26 cellular contexts compared by ENCODE assay signal in the genomic region with DNA sequence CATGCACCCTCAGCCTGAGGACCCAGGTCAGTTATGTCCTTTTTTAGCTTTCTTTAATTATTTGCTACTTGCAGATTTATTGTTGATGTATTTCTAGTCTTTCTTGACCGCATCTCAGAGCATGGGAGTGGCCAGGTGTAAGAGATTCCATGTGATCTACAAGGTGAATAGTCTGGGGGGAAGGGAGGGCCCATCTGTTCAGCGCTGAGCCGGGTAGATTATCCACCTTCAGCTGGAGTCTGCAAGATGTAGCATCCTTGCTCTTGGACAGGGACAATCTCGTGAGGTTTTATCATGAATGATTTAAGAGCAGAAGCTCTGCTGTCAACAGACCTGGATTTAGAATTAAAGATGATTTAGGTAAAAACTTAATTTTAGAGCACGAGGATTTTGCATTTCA. TPM values are rescaled to one million over a fixed set of nuclear protein-coding genes. Genes with fewer than 3 reads are reported as not detected.
DNase-seq lines count a peak whose midpoint lies in the region; ATAC-seq, FAIRE-seq and TF ChIP-seq lines count a peak whose summit lies in the region.
"Had no signal": no experiment of that assay in that cellular context is flagged by ENCODE, and none has a peak within 500 bp of the region (broad histone marks: within the 10 kb centered on the region; RNA-seq: fewer than 3 reads in every experiment).

No MANE protein-coding gene starts in this region.

- no peaks in the 10 kb centered on the region for H3K36me3 Mint-ChIP-seq in CD4-positive, alpha-beta T cell (ENCODE audit: low read depth)
- H3K36me3 Mint-ChIP-seq: CD14-positive monocyte had no signal

- no peak for TF ChIP-seq POLR2A in K562 (conservative IDR thresholded peaks at IDR 0.05)
- TF ChIP-seq POLR2A in adrenal gland (IDR thresholded peaks at IDR 0.05), result no peak

- H3K27me3 Mint-ChIP-seq in CD4-positive, alpha-beta T cell, result no peaks in the 10 kb centered on the region
- H3K27me3 Mint-ChIP-seq: B cell had no signal

- peak; percentile 10 for DNase-seq in activated effector memory CD4-positive, alpha-beta T cell treated with anti-CD3 and anti-CD28 coated beads, Interleukin-2, amount 50 U/mL, for 16 hours
- DNase-seq in activated effector memory CD4-positive, alpha-beta T cell treated with Interleukin-2 at 50 U/mL for 16 hours, result no peak
- DNase-seq in NCI-H524 (lab: John Stamatoyannopoulos, UW), result peak; percentile 25 to 79
- DNase-seq in K562 (ENCODE audit: extremely low read depth in 1 of 4, low spot score in 3 of 4), result no peak
- peak; percentile 22 for DNase-seq in upper lobe of right lung
- DNase-seq in CD4-positive, alpha-beta T cell, result no peak
- DNase-seq in adrenal gland, result no peak
- DNase-seq in NCI-H226, result no peak
- DNase-seq: Calu3, H9, Kasumi-1, MV-4-11, NCI-H1105, NCI-H1436 treated with DMSO at 0.1 percent for 48 hours, NCI-H1930, NCI-H2107, SJCRH30 had no signal

- no peaks in the 10 kb centered on the region for H3K79me2 ChIP-seq in K562 (ENCODE audit: control insufficient read depth, insufficient read depth, low read length)

- H3K27ac ChIP-seq in K562 (ENCODE audit: extremely low read depth, low read depth, low read length) (no peak overlapping the region), upper lobe of right lung (no peak overlapping the region), adrenal gland (no peak overlapping the region)
- H3K27ac ChIP-seq in CD4-positive, alpha-beta T cell (ENCODE audit: low read depth, low read length), result no peak overlapping the region
- H3K27ac ChIP-seq: 22Rv1, SJCRH30 had no signal

- no peak for TF ChIP-seq CTCF in K562 (IDR thresholded peaks at IDR 0.05 in 2 of 3, conservative IDR thresholded peaks at IDR 0.05 in 1 of 3; ENCODE audit: insufficient read depth in 2 of 3, low read depth in 1 of 3, low read length in 3 of 3)
- no peak for TF ChIP-seq CTCF in upper lobe of right lung (IDR thresholded peaks at IDR 0.05)
- no peak for TF ChIP-seq CTCF in CD4-positive, alpha-beta T cell (IDR thresholded peaks at IDR 0.05)
- TF ChIP-seq CTCF in adrenal gland (IDR thresholded peaks at IDR 0.05), result no peak

- in situ Hi-C loops in K562 (cut with MboI), result no loop called here

- no peak overlapping the region for H3K4me3 ChIP-seq in K562
- H3K4me3 ChIP-seq in upper lobe of right lung, result no peak overlapping the region
- H3K4me3 ChIP-seq in adrenal gland, result no peak overlapping the region
- H3K4me3 ChIP-seq: SJCRH30 had no signal

- WGBS in K562 (ENCODE audit: insufficient coverage, low coverage, missing lambda C conversion rate), result 22% methylated on average over 5 of the region's 5 CpGs
- 80 to 85% (median 82%) methylated on average over 5 of the region's 5 CpGs for WGBS in adrenal gland, 4 donors

- peaks cover 4 to 6% of the 10 kb centered on the region in 2 experiments for H3K4me1 ChIP-seq in K562 (replicated peaks in 1 of 2; ENCODE audit: control insufficient read depth in 2 of 2, insufficient read depth in 2 of 2, low read length in 2 of 2)
- no peaks in the 10 kb centered on the region for H3K4me1 ChIP-seq in upper lobe of right lung
- H3K4me1 ChIP-seq in adrenal gland (replicated peaks in 1 of 2), result no peaks in the 10 kb centered on the region
- H3K4me1 ChIP-seq: SJCRH30 had no signal

- H3K9ac ChIP-seq in K562 (ENCODE audit: insufficient read depth in 1 of 2, low read depth in 2 of 2, low read length in 2 of 2), result no peak overlapping the region

- H3K27me3 ChIP-seq in K562 (ENCODE audit: control insufficient read depth in 2 of 2, insufficient read depth in 2 of 2, low read length in 2 of 2) (0 out of 5 replicates have a peak, but pooled peaks cover 0 to 5% of the 10 kb centered on the region in 2 experiments), upper lobe of right lung (no peaks in the 10 kb centered on the region), adrenal gland (no peaks in the 10 kb centered on the region)
- no peaks in the 10 kb centered on the region for H3K27me3 ChIP-seq in CD4-positive, alpha-beta T cell (ENCODE audit: control insufficient read depth, insufficient read depth, low read length)
- H3K27me3 ChIP-seq: SJCRH30 had no signal

- ATAC-seq in K562 (no peak), upper lobe of right lung (no peak)
- no peak for ATAC-seq in CD4-positive, alpha-beta T cell (ENCODE audit: poor library complexity)
- ATAC-seq: HepG2, Right ventricle myocardium inferior, SK-N-SH treated with all-trans-retinoic acid at 6 μM for 48 hours had no signal

- H2AFZ ChIP-seq in K562 (ENCODE audit: low read depth, low read length), result no peak overlapping the region

- H3K9me1 ChIP-seq in K562 (ENCODE audit: control insufficient read depth, insufficient read depth, low read length), result no peaks in the 10 kb centered on the region

- H3K9me3 ChIP-seq in K562 (replicated peaks; ENCODE audit: control insufficient read depth, insufficient read depth, low read depth, low read length) (no peaks in the 10 kb centered on the region; the same call in 1 of the 2 replicates), upper lobe of right lung (no peaks in the 10 kb centered on the region), adrenal gland (replicated peaks in 1 of 3) (no peaks in the 10 kb centered on the region)
- no peaks in the 10 kb centered on the region for H3K9me3 ChIP-seq in CD4-positive, alpha-beta T cell (ENCODE audit: control insufficient read depth, low read length)

- peaks cover 7% of the 10 kb centered on the region for H3K4me1 Mint-ChIP-seq in CD4-positive, alpha-beta T cell (ENCODE audit: low read depth)

- POLR2A ChIA-PET in K562 (lab: Yijun Ruan, JAX), result interaction anchor here (0.5 to 1.2 kb wide), 3 partner anchors 11 to 1492 kb away, joined by 3 read pairs; no protein-coding TSS in a partner anchor
- POLR2A ChIA-PET in CD4-positive, alpha-beta T cell (lab: Charles Lee), result interaction anchor here (3.5 kb wide), 1 partner anchor 10 kb away, joined by 13 read pairs; no protein-coding TSS in a partner anchor

- no peak overlapping the region for H3K27ac Mint-ChIP-seq in CD4-positive, alpha-beta T cell
- H3K27ac Mint-ChIP-seq: B cell, CD14-positive monocyte, H9 had no signal

- H3K9me3 Mint-ChIP-seq in CD4-positive, alpha-beta T cell, result no peaks in the 10 kb centered on the region

- no peak overlapping the region for H3K4me3 Mint-ChIP-seq in CD4-positive, alpha-beta T cell
- H3K4me3 Mint-ChIP-seq: B cell, CD14-positive monocyte, H9 had no signal

- FAIRE-seq in K562 (lab: Jason Lieb, UNC), result no peak
- FAIRE-seq: HepG2 had no signal

- H3K4me2 ChIP-seq in K562 (ENCODE audit: insufficient read depth, low read length), result no peak overlapping the region

- CTCF ChIA-PET in K562 (lab: Yijun Ruan, JAX; ENCODE audit: low intra/inter-chr PET ratio), result no interaction called here
- CTCF ChIA-PET in CD4-positive, alpha-beta T cell (lab: Charles Lee), result interaction anchor here (0.7 kb wide), 1 partner anchor 519 kb away, joined by 3 read pairs; no protein-coding TSS in a partner anchor

- no peak for TF ChIP-seq EP300 in K562 (IDR thresholded peaks at IDR 0.05; ENCODE audit: low read length)

- intact Hi-C loops in K562 (cut with micrococcal nuclease) (no loop called here), upper lobe of right lung (cut with DNase I) (no loop called here), adrenal gland (cut with DNase I) (no loop called here)
- intact Hi-C loops in CD4-positive, alpha-beta T cell (cut with DNase I, micrococcal nuclease), result no loop called here

- no peaks in the 10 kb centered on the region for H4K20me1 ChIP-seq in K562 (replicated peaks; ENCODE audit: control insufficient read depth, insufficient read depth, low read length)

- no TSS peak for BruUV-seq in K562 (replicated peaks; lab: Mats Ljungman, UMichigan)

- no peak for TF ChIP-seq RAD21 in K562 (CRISPR knock-in tag; conservative IDR thresholded peaks at IDR 0.05 in 1 of 2, IDR thresholded peaks at IDR 0.05 in 1 of 2)

- H3K36me3 ChIP-seq in K562 (ENCODE audit: control insufficient read depth, insufficient read depth, low read length) (no peaks in the 10 kb centered on the region), upper lobe of right lung (no peaks in the 10 kb centered on the region), adrenal gland (replicated peaks in 1 of 2) (no peaks in the 10 kb centered on the region)
- H3K36me3 ChIP-seq: SJCRH30 had no signal

RNA-seq across cellular contexts. Expression of a gene that starts 12.0 kb away (rescaled TPM):
- total RNA-seq in K562 (2011; cell fraction: chromatin; rRNA removed; ENCODE audit: low replicate concordance), result 163 and 241 TPM in 2 replicates
- 70.9 and 79.1 TPM in 2 replicates for total RNA-seq in K562 (2011; cell fraction: nucleolus; rRNA removed)
- 80.4 and 94.8 TPM in 2 replicates for total RNA-seq in K562 (2011; cell fraction: nucleoplasm; rRNA removed)
- total RNA-seq in K562 (2014; rRNA removed) (7.9 and 11.1 TPM in 2 replicates), K562 (2014; rRNA removed; fragmentation: Illumina TruSeq; extraction: Trizol) (10.6 and 13.4 TPM in 2 replicates), K562 (2015; rRNA removed; fragmentation: Illumina TruSeq; extraction: Trizol) (9.4 and 9.5 TPM in 2 replicates), K562 (2021) (22.8 and 29.5 TPM in 2 replicates), upper lobe of right lung (86.7 TPM), adrenal gland (10 to 100 TPM in 6 of 8 donors, 1 to 10 TPM in 2; 8.8 to 25.2 (median 17.7) TPM)
- polyA plus RNA-seq in K562 (2011; rRNA removed) (18.5 and 21.9 TPM in 2 replicates), K562 (2014; fragmentation: Illumina TruSeq; extraction: Trizol) (13.8 and 15.4 TPM in 2 replicates), K562 (2014; fragmentation: Nextera tagmentation; extraction: Ambion mirVana) (under 1 TPM; 0.52 to 0.66 TPM), K562 (2014; rRNA removed) (18.2 and 18.6 TPM in 2 replicates), adrenal gland (10 to 100 TPM in 2 of 3 donors, 1 to 10 TPM in 1; 6.8 to 43.8 (median 16.7) TPM)
- polyA plus RNA-seq in K562 (2011; cell fraction: cytosol; rRNA removed), result 8.9 and 9.0 TPM in 2 replicates
- polyA plus RNA-seq in K562 (2011; cell fraction: nucleus; rRNA removed), result 107 and 120 TPM in 2 replicates
- polyA plus RNA-seq in K562 (2012), result 16.7 and 18.9 TPM in 2 replicates
- 26.1 and 43.5 TPM in 2 replicates for polyA minus RNA-seq in K562 (2011; rRNA and poly(A)+ RNA removed)
- polyA minus RNA-seq in K562 (2011; cell fraction: cytosol; rRNA and poly(A)+ RNA removed), result 10.3 and 13.8 TPM in 2 replicates
- polyA minus RNA-seq in K562 (2011; cell fraction: nucleus; rRNA and poly(A)+ RNA removed), result 19.5 and 27.5 TPM in 2 replicates
- 100 to 1,000 TPM; 147 to 156 TPM for total RNA-seq in CD4-positive, alpha-beta T cell

RNA-seq across cellular contexts. Expression of a gene that starts 34.7 kb away (rescaled TPM):
- total RNA-seq in K562 (2011; cell fraction: chromatin; rRNA removed; ENCODE audit: low replicate concordance), result not detected in 2 replicates
- total RNA-seq in K562 (2011; cell fraction: nucleolus; rRNA removed), result not detected in 2 replicates
- not detected in 2 replicates for total RNA-seq in K562 (2011; cell fraction: nucleoplasm; rRNA removed)
- total RNA-seq in K562 (2014; rRNA removed) (not detected in 2 replicates), K562 (2014; rRNA removed; fragmentation: Illumina TruSeq; extraction: Trizol) (not detected in 2 replicates), K562 (2015; rRNA removed; fragmentation: Illumina TruSeq; extraction: Trizol) (0.04 TPM in 1 of 2 replicates, not detected in the other), K562 (2021) (0.64 TPM in 1 of 2 replicates, not detected in the other), upper lobe of right lung (not detected), adrenal gland (not detected)
- polyA plus RNA-seq in K562 (2011; rRNA removed) (not detected in 2 replicates), K562 (2014; fragmentation: Illumina TruSeq; extraction: Trizol) (not detected in 2 replicates), K562 (2014; fragmentation: Nextera tagmentation; extraction: Ambion mirVana) (under 1 TPM; 0.06 to 0.56 TPM), K562 (2014; rRNA removed) (not detected in 2 replicates), adrenal gland (under 1 TPM in 1 of 3 donors, not detected in 2; 0.20 TPM)
- polyA plus RNA-seq in K562 (2011; cell fraction: cytosol; rRNA removed), result not detected in 2 replicates
- not detected in 2 replicates for polyA plus RNA-seq in K562 (2011; cell fraction: nucleus; rRNA removed)
- polyA plus RNA-seq in K562 (2012), result 0.03 TPM in 1 of 2 replicates, not detected in the other
- polyA minus RNA-seq in K562 (2011; rRNA and poly(A)+ RNA removed), result not detected in 2 replicates
- polyA minus RNA-seq in K562 (2011; cell fraction: cytosol; rRNA and poly(A)+ RNA removed), result not detected in 2 replicates
- polyA minus RNA-seq in K562 (2011; cell fraction: nucleus; rRNA and poly(A)+ RNA removed), result 0.11 TPM in 1 of 2 replicates, not detected in the other
- under 1 TPM; 0.03 to 0.22 TPM for total RNA-seq in CD4-positive, alpha-beta T cell
- total RNA-seq: Calu3, H9, HepG2, HT-29, M059J, NCI-H460, Right ventricle myocardium inferior, SJCRH30 had no signal
- polyA plus RNA-seq: HepG2 had no signal

Comparison
In these comparisons a context has a peak if more than half of its experiments do, and no peak if none do; other contexts are left out.
1. DNase-seq: peak in activated effector memory CD4-positive, alpha-beta T cell treated with anti-CD3 and anti-CD28 coated beads, Interleukin-2, amount 50 U/mL, for 16 hours (single experiment), NCI-H524 (2 of 2) and upper lobe of right lung (single experiment); none in activated effector memory CD4-positive, alpha-beta T cell treated with Interleukin-2 at 50 U/mL for 16 hours (single experiment), K562 (0 of 4), CD4-positive, alpha-beta T cell (0 of 10), adrenal gland (0 of 7) and NCI-H226 (single experiment).